11 cellular contexts compared by ENCODE assay signal in genomic region chr17:64641499-64641898, GRCh38. TPM values are rescaled to one million over a fixed set of nuclear protein-coding genes. Genes with fewer than 3 reads are reported as not detected.
DNase-seq lines count a peak whose midpoint lies in the region; ATAC-seq, FAIRE-seq and TF ChIP-seq lines count a peak whose summit lies in the region.
"Had no signal": no experiment of that assay in that cellular context is flagged by ENCODE, and none has a peak within 500 bp of the region (broad histone marks: within the 10 kb centered on the region; RNA-seq: fewer than 3 reads in every experiment).

No MANE protein-coding gene starts in this region.

- no peak overlapping the region for H2AFZ ChIP-seq in ACC112 (ENCODE audit: low read length, unreplicated experiment)
- H2AFZ ChIP-seq in astrocyte (ENCODE audit: low read depth, low read length), result no peak overlapping the region

- H4K20me1 ChIP-seq in astrocyte (ENCODE audit: insufficient read depth, low read length), result peaks cover 85% of the 10 kb centered on the region

- peaks cover 15% of the 10 kb centered on the region for H3K4me1 ChIP-seq in ACC112 (ENCODE audit: control insufficient read depth, insufficient read depth, low read length, unreplicated experiment)
- peaks cover 12% of the 10 kb centered on the region for H3K4me1 ChIP-seq in astrocyte (ENCODE audit: insufficient read depth, low read length)
- peaks cover 17% of the 10 kb centered on the region for H3K4me1 ChIP-seq in CD4-positive, alpha-beta memory T cell (ENCODE audit: insufficient read depth, low read length)

- H3K79me2 ChIP-seq in ACC112 (ENCODE audit: control insufficient read depth, insufficient read depth, low read length, unreplicated experiment) (peaks cover 87% of the 10 kb centered on the region), astrocyte (ENCODE audit: insufficient read depth, low read length) (peaks cover 100% of the 10 kb centered on the region)

- peak overlapping the region; percentile 89 for H3K27ac Mint-ChIP-seq in astrocyte (ENCODE audit: unreplicated experiment)
- peak overlapping the region in 2 of 7 donors; percentile 22 to 61 for H3K27ac Mint-ChIP-seq in CD4-positive, alpha-beta memory T cell

- peak; percentile 61 for FAIRE-seq in H54 (lab: Jason Lieb, UNC)
- FAIRE-seq in astrocyte (lab: Jason Lieb, UNC), result no peak

- peak overlapping the region; percentile 36; the same call in 1 of the 2 replicates for H3K4me3 ChIP-seq in ACC112 (ENCODE audit: low read depth, low read length)
- no peak overlapping the region for H3K4me3 ChIP-seq in astrocyte (ENCODE audit: insufficient read depth, low read depth, low read length)
- no peak overlapping the region for H3K4me3 ChIP-seq in CD4-positive, alpha-beta memory T cell (ENCODE audit: low read length in 2 of 2)
- H3K4me3 ChIP-seq: HAP-1 had no signal

- H3K4me1 Mint-ChIP-seq in astrocyte (ENCODE audit: low read depth, unreplicated experiment), result peaks cover 28% of the 10 kb centered on the region
- H3K4me1 Mint-ChIP-seq in CD4-positive, alpha-beta memory T cell, result peaks cover 21 to 32% (median 28%) of the 10 kb centered on the region in 4 donors

- no peaks in the 10 kb centered on the region for H3K27me3 Mint-ChIP-seq in astrocyte (ENCODE audit: low read depth, unreplicated experiment)
- no peaks in the 10 kb centered on the region for H3K27me3 Mint-ChIP-seq in CD4-positive, alpha-beta memory T cell

- peak overlapping the region; percentile 27; the same call in 1 of the 2 replicates for H3K27ac ChIP-seq in ACC112 (ENCODE audit: low read depth, low read length)
- H3K27ac ChIP-seq in astrocyte (ENCODE audit: low read depth, low read length), result peak overlapping the region; percentile 46
- no peak overlapping the region for H3K27ac ChIP-seq in CD4-positive, alpha-beta memory T cell (ENCODE audit: low read depth, low read length)

- no peak overlapping the region for H3K9ac ChIP-seq in astrocyte (ENCODE audit: low read length)

- peaks cover 13% of the 10 kb centered on the region for H3K36me3 Mint-ChIP-seq in astrocyte (ENCODE audit: low read depth, unreplicated experiment)
- H3K36me3 Mint-ChIP-seq in CD4-positive, alpha-beta memory T cell, result peaks cover 14 to 15% of the 10 kb centered on the region in 2 donors

- POLR2A ChIA-PET in CD4-positive, alpha-beta memory T cell (lab: Charles Lee; ENCODE audit: partially characterized antibody), result interaction anchor here (0.7 to 1.0 kb wide), 2 partner anchors 10 to 87 kb away, joined by 3 to 4 read pairs; no protein-coding TSS in a partner anchor

- DNase-seq in H54 (ENCODE audit: insufficient read length, low spot score), result peak; percentile 57
- DNase-seq in astrocyte (ENCODE audit: low read depth), result peak; percentile 94
- DNase-seq in kidney tubule cell (ENCODE audit: low spot score), result peak; percentile 74
- no peak for DNase-seq in NCI-H1694 (lab: John Stamatoyannopoulos, UW)
- no peak for DNase-seq in CD4-positive, alpha-beta memory T cell
- DNase-seq in inferior parietal cortex (ENCODE audit: extremely low spot score), result no peak
- DNase-seq: activated CD4-positive, alpha-beta T cell treated with anti-CD3 and anti-CD28 coated beads, Interleukin-2, amount 50 U/mL, for 4 hours; NCI-H2081 treated with DMSO at 0.1 percent for 48 hours had no signal

- intact Hi-C loops in CD4-positive, alpha-beta memory T cell (cut with micrococcal nuclease), result loop anchor here (10.0 kb wide), 1 partner anchor 107 kb away; no protein-coding TSS in a partner anchor

- TF ChIP-seq CTCF in astrocyte (IDR thresholded peaks at IDR 0.05; ENCODE audit: insufficient read depth, low read depth, low read length), result peak; percentile 19

- ATAC-seq in GM19324 (IDR thresholded peaks at IDR 0.05; ENCODE audit: low FRiP score, unreplicated experiment), result no peak

- CTCF ChIA-PET in CD4-positive, alpha-beta memory T cell (lab: Charles Lee; ENCODE audit: partially characterized antibody), result interaction anchor here (1.2 to 1.5 kb wide), 3 partner anchors 8 to 15 kb away, joined by 3 to 5 read pairs (median 3); no protein-coding TSS in a partner anchor

- TF ChIP-seq POLR2A in H54 (IDR thresholded peaks at IDR 0.05; ENCODE audit: low read depth, low read length), result no peak

- H3K4me3 Mint-ChIP-seq in astrocyte (ENCODE audit: unreplicated experiment), result no peak overlapping the region
- H3K4me3 Mint-ChIP-seq in CD4-positive, alpha-beta memory T cell, result peak overlapping the region in 3 of 8 donors; percentile 6 to 47 (median 46)

- H3K9me3 ChIP-seq in astrocyte (ENCODE audit: insufficient read depth, low read depth, low read length), result no peaks in the 10 kb centered on the region
- H3K9me3 ChIP-seq in CD4-positive, alpha-beta memory T cell (ENCODE audit: control insufficient read depth in 1 of 2, low read length in 2 of 2), result no peaks in the 10 kb centered on the region
- H3K9me3 ChIP-seq: HAP-1 had no signal

- H3K27me3 ChIP-seq in ACC112 (ENCODE audit: insufficient read depth, low read length) (no peaks in the 10 kb centered on the region), astrocyte (ENCODE audit: insufficient read depth, low read length) (no peaks in the 10 kb centered on the region)
- H3K27me3 ChIP-seq in CD4-positive, alpha-beta memory T cell (ENCODE audit: insufficient read depth, low read length), result no peaks in the 10 kb centered on the region

- peaks cover 5% of the 10 kb centered on the region; the same call in 1 of the 2 replicates for H3K36me3 ChIP-seq in ACC112 (ENCODE audit: insufficient read depth, low read length)
- H3K36me3 ChIP-seq in astrocyte (ENCODE audit: insufficient read depth, low read length), result peaks cover 22% of the 10 kb centered on the region
- H3K36me3 ChIP-seq in CD4-positive, alpha-beta memory T cell (ENCODE audit: insufficient read depth, low read length), result peaks cover 2% of the 10 kb centered on the region
- H3K36me3 ChIP-seq: HAP-1 had no signal

- H3K4me2 ChIP-seq in astrocyte (ENCODE audit: low read length), result peak overlapping the region; percentile 57

- H3K9me3 Mint-ChIP-seq in astrocyte (ENCODE audit: unreplicated experiment), result peaks cover 2% of the 10 kb centered on the region
- H3K9me3 Mint-ChIP-seq in CD4-positive, alpha-beta memory T cell, result no peaks in the 10 kb centered on the region

RNA-seq across cellular contexts. Expression of gene SMURF2, which starts 20.6 kb away (rescaled TPM):
- 104 and 126 TPM in 2 replicates for total RNA-seq in astrocyte
- 10 to 100 TPM; 32.8 to 35.0 TPM for total RNA-seq in CD4-positive, alpha-beta memory T cell
- polyA plus RNA-seq in CD4-positive, alpha-beta memory T cell, result 1 to 10 TPM; 4.9 to 7.8 TPM

Comparison
In these comparisons a context has a peak if more than half of its experiments do, and no peak if none do; other contexts are left out.
1. DNase-seq: peak in H54 (single experiment), astrocyte (single experiment) and kidney tubule cell (single experiment); none in NCI-H1694 (single experiment), CD4-positive, alpha-beta memory T cell (0 of 5) and inferior parietal cortex (single experiment).